In the genomic region with DNA sequence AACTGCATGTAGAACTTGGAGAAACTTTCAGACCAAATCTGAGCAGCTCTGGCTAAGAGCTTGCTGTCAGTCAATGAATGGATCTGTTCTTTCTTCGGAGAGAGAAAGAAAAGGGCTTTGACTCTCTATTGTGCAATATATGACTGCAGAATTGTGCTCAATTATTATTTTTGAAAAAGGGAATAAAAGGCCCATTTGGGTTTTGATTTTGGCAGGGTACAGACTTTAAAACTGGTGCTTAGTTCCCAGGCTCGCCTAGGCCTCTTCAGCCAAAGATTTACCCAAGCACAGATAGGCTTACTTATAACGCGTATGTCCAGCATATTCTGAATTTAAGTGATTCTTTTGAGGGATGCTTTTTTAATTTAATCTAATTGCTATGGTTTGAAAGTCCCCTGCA, we compare ENCODE assay signal across 23 cellular contexts. TPM values are rescaled to one million over a fixed set of nuclear protein-coding genes. Genes with fewer than 3 reads are reported as not detected.
DNase-seq lines count a peak whose midpoint lies in the region; ATAC-seq and TF ChIP-seq lines count a peak whose summit lies in the region.
"Had no signal": no experiment of that assay in that cellular context is flagged by ENCODE, and none has a peak within 500 bp of the region (broad histone marks: within the 10 kb centered on the region; RNA-seq: fewer than 3 reads in every experiment).

No MANE protein-coding gene starts in this region.

- no peaks in the 10 kb centered on the region for H3K27me3 Mint-ChIP-seq in activated naive CD8-positive, alpha-beta T cell
- no peaks in the 10 kb centered on the region for H3K27me3 Mint-ChIP-seq in activated naive CD8-positive, alpha-beta T cell treated with anti-CD3 and anti-CD28 coated beads for 36 hours
- H3K27me3 Mint-ChIP-seq in activated B cell treated with CpG ODN at 0.5 μM for 24 hours: no peaks in the 10 kb centered on the region
- H3K27me3 Mint-ChIP-seq: activated CD4-positive, alpha-beta memory T cell treated with anti-CD3 and anti-CD28 coated beads, Interleukin-2, amount 10 ng/mL, durations not matched to agents 7 days and 5 days; CD8-positive, alpha-beta memory T cell had no signal

- no peak overlapping the region for H3K4me3 Mint-ChIP-seq in activated naive CD8-positive, alpha-beta T cell
- no peak overlapping the region for H3K4me3 Mint-ChIP-seq in activated naive CD8-positive, alpha-beta T cell treated with anti-CD3 and anti-CD28 coated beads for 36 hours
- no peak overlapping the region for H3K4me3 Mint-ChIP-seq in activated B cell treated with CpG ODN at 0.5 μM for 24 hours
- H3K4me3 Mint-ChIP-seq: activated CD4-positive, alpha-beta memory T cell treated with anti-CD3 and anti-CD28 coated beads, Interleukin-2, amount 10 ng/mL, durations not matched to agents 7 days and 5 days; CD8-positive, alpha-beta memory T cell; mesothelial cell of epicardium; nephron had no signal

- no peaks in the 10 kb centered on the region for H3K9me3 Mint-ChIP-seq in activated naive CD8-positive, alpha-beta T cell (ENCODE audit: low read depth)
- no peaks in the 10 kb centered on the region for H3K9me3 Mint-ChIP-seq in activated naive CD8-positive, alpha-beta T cell treated with anti-CD3 and anti-CD28 coated beads for 36 hours
- H3K9me3 Mint-ChIP-seq in activated B cell treated with CpG ODN at 0.5 μM for 24 hours: no peaks in the 10 kb centered on the region
- H3K9me3 Mint-ChIP-seq: activated CD4-positive, alpha-beta memory T cell treated with anti-CD3 and anti-CD28 coated beads, Interleukin-2, amount 10 ng/mL, durations not matched to agents 7 days and 5 days; CD8-positive, alpha-beta memory T cell; mesothelial cell of epicardium; nephron had no signal

- H3K27me3 ChIP-seq in layer of hippocampus (ENCODE audit: control insufficient read depth, insufficient read depth, low read length): no peaks in the 10 kb centered on the region
- H3K27me3 ChIP-seq: ovary, spleen had no signal

- no peak for DNase-seq in activated naive CD8-positive, alpha-beta T cell treated with anti-CD3 and anti-CD28 coated beads for 36 hours
- no peak for DNase-seq in activated B cell treated with CpG ODN at 0.5 μM for 24 hours
- DNase-seq in SKM-1 treated with dmso at 0.1 percent for 144 hours (lab: John Stamatoyannopoulos, UW; ENCODE audit: unreplicated experiment): no peak
- DNase-seq: activated CD4-positive, alpha-beta memory T cell treated with anti-CD3 and anti-CD28 coated beads, Interleukin-2, amount 10 ng/mL, durations not matched to agents 7 days and 5 days; activated effector memory CD4-positive, alpha-beta T cell treated with Interleukin-2 at 50 U/mL for 16 hours; CD8-positive, alpha-beta memory T cell; DMS153; H7; left ventricle myocardium superior; NCI-H1105 treated with DMSO at 0.1 percent for 48 hours; NCI-H2081; NCI-H226; NCI-H69; ovary; spleen had no signal

- peaks cover 50% of the 10 kb centered on the region for H3K4me1 Mint-ChIP-seq in activated naive CD8-positive, alpha-beta T cell (ENCODE audit: low read depth)
- peaks cover 28% of the 10 kb centered on the region for H3K4me1 Mint-ChIP-seq in activated naive CD8-positive, alpha-beta T cell treated with anti-CD3 and anti-CD28 coated beads for 36 hours
- peaks cover 22% of the 10 kb centered on the region for H3K4me1 Mint-ChIP-seq in activated B cell treated with CpG ODN at 0.5 μM for 24 hours
- H3K4me1 Mint-ChIP-seq: activated CD4-positive, alpha-beta memory T cell treated with anti-CD3 and anti-CD28 coated beads, Interleukin-2, amount 10 ng/mL, durations not matched to agents 7 days and 5 days had no signal

- ATAC-seq in activated B cell treated with CpG ODN at 0.5 μM for 24 hours (ENCODE audit: low read depth) (no peak), GM21390 (IDR thresholded peaks at IDR 0.05; ENCODE audit: unreplicated experiment) (no peak), GM21529 (IDR thresholded peaks at IDR 0.05; ENCODE audit: unreplicated experiment) (no peak)
- ATAC-seq: activated CD4-positive, CD25-positive, alpha-beta regulatory T cell treated with anti-CD3 and anti-CD28 coated beads, Interleukin-2, amount 50 U/mL, for 24 hours; left ventricle myocardium superior had no signal

- TF ChIP-seq CTCF in activated B cell treated with CpG ODN at 0.5 μM for 24 hours (IDR thresholded peaks at IDR 0.05): no peak

- intact Hi-C loops in activated B cell treated with CpG ODN at 0.5 μM for 24 hours (cut with micrococcal nuclease): loop anchor here (2.0 kb wide), 1 partner anchor 59 kb away; a partner anchor contains a TSS

- peak overlapping the region; percentile 82 for H3K27ac ChIP-seq in layer of hippocampus (ENCODE audit: low read depth, low read length)
- H3K27ac ChIP-seq in temporal lobe (ENCODE audit: low read depth, low read length): peak overlapping the region; percentile 90
- H3K27ac ChIP-seq: ovary, spleen had no signal

- H3K27ac Mint-ChIP-seq in activated naive CD8-positive, alpha-beta T cell: peak overlapping the region; percentile 68
- no peak overlapping the region for H3K27ac Mint-ChIP-seq in activated naive CD8-positive, alpha-beta T cell treated with anti-CD3 and anti-CD28 coated beads for 36 hours
- peak overlapping the region; percentile 86 for H3K27ac Mint-ChIP-seq in activated B cell treated with CpG ODN at 0.5 μM for 24 hours
- H3K27ac Mint-ChIP-seq: activated CD4-positive, alpha-beta memory T cell treated with anti-CD3 and anti-CD28 coated beads, Interleukin-2, amount 10 ng/mL, durations not matched to agents 7 days and 5 days; mesothelial cell of epicardium had no signal

- CTCF ChIA-PET in activated B cell treated with CpG ODN at 0.5 μM for 24 hours (lab: Charles Lee): no interaction called here

- POLR2A ChIA-PET in activated B cell treated with CpG ODN at 0.5 μM for 24 hours (lab: Charles Lee): no interaction called here

- peaks cover 5% of the 10 kb centered on the region for H3K36me3 Mint-ChIP-seq in activated naive CD8-positive, alpha-beta T cell
- H3K36me3 Mint-ChIP-seq in activated naive CD8-positive, alpha-beta T cell treated with anti-CD3 and anti-CD28 coated beads for 36 hours: peaks cover 20% of the 10 kb centered on the region
- H3K36me3 Mint-ChIP-seq in activated B cell treated with CpG ODN at 0.5 μM for 24 hours (ENCODE audit: low read depth): no peaks in the 10 kb centered on the region
- H3K36me3 Mint-ChIP-seq: mesothelial cell of epicardium had no signal

RNA-seq across cellular contexts. Expression of a gene that starts 59.3 kb away (rescaled TPM):
- total RNA-seq in activated naive CD8-positive, alpha-beta T cell treated with anti-CD3 and anti-CD28 coated beads for 36 hours: 10 to 100 TPM; 25.1 to 27.3 TPM
- total RNA-seq in activated B cell treated with CpG ODN at 0.5 μM for 24 hours (3.3 and 3.5 TPM in 2 replicates), temporal lobe (56.5 TPM)
